ENCODE assay signal across 1 cellular context in the genomic region with DNA sequence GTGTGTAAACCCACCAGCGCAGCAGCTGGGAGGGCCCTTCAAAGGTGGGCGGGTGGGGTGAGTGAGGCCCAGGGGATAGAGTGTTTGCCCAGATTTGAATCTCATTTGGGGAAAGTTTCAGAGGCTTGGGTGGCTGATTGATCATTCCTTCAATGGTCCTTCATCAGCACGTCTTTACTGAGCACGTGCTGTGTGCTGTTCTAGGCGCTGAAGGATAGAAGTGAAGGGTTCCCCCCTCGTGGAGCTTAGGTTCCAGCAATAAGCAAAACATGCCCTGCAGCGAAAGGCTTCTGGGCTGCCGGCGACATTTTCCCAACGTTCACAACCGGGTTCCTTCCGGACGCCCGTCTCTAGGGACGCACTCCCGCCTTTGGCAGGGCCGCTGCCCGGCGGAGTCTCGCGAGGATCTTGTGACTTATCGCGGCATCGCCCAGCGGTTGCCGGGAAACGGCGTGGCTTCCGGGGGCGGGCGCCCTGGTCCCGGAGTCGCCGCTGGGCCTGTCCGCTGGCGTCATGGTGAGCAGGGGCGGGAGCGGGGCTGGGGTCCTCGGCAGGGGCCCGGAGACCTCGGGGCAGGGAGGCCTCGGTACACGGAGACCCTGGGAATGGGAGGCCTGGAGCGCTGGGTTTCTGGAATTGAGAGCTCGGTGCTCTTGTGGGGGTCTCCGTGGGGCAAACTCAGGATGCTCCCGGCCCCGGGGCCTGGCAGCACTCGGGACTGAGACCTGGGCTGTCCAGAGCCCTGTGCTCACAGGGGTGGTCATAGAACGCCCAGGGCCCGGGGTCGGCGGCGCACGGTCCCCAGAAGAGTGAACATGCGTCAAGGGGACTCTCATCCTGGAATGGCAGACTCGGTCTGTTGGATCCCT.
TF ChIP-seq lines count a peak whose summit lies in the region.

No MANE protein-coding gene starts in this region.

TF ChIP-seq in HEK293, 187 proteins besides CTCF, POLR2A, EP300 and RAD21 (continued from another document and continues in another):
- TF ChIP-seq ZNF433 (tag by site-specific recombination; IDR thresholded peaks at IDR 0.05; ENCODE audit: low read depth) = no peak
- no peak for TF ChIP-seq ZSCAN23 (tag by site-specific recombination; IDR thresholded peaks at IDR 0.05)
- TF ChIP-seq ZBTB1 (tag by site-specific recombination; IDR thresholded peaks at IDR 0.05) = no peak
- TF ChIP-seq ZNF140 (tag by site-specific recombination; IDR thresholded peaks at IDR 0.05) = no peak
- TF ChIP-seq, protein P1, sequence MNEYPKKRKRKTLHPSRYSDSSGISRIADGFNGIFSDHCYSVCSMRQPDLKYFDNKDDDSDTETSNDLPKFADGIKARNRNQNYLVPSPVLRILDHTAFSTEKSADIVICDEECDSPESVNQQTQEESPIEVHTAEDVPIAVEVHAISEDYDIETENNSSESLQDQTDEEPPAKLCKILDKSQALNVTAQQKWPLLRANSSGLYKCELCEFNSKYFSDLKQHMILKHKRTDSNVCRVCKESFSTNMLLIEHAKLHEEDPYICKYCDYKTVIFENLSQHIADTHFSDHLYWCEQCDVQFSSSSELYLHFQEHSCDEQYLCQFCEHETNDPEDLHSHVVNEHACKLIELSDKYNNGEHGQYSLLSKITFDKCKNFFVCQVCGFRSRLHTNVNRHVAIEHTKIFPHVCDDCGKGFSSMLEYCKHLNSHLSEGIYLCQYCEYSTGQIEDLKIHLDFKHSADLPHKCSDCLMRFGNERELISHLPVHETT (tag by site-specific recombination; IDR thresholded peaks at IDR 0.05) = no peak
- TF ChIP-seq, protein P2, sequence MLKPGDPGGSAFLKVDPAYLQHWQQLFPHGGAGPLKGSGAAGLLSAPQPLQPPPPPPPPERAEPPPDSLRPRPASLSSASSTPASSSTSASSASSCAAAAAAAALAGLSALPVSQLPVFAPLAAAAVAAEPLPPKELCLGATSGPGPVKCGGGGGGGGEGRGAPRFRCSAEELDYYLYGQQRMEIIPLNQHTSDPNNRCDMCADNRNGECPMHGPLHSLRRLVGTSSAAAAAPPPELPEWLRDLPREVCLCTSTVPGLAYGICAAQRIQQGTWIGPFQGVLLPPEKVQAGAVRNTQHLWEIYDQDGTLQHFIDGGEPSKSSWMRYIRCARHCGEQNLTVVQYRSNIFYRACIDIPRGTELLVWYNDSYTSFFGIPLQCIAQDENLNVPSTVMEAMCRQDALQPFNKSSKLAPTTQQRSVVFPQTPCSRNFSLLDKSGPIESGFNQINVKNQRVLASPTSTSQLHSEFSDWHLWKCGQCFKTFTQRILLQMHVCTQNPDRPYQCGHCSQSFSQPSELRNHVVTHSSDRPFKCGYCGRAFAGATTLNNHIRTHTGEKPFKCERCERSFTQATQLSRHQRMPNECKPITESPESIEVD (tag by site-specific recombination; IDR thresholded peaks at IDR 0.05) = no peak
- TF ChIP-seq YY2 (tag by site-specific recombination; IDR thresholded peaks at IDR 0.05) = peak; percentile 19; the same call in 1 of the 2 replicates
- peak; percentile 96 for TF ChIP-seq ZSCAN30 (tag by site-specific recombination; IDR thresholded peaks at IDR 0.05)
- TF ChIP-seq SP3 (tag by site-specific recombination; IDR thresholded peaks at IDR 0.05) = no peak
- no peak for TF ChIP-seq ZNF169 (tag by site-specific recombination; IDR thresholded peaks at IDR 0.05)
- TF ChIP-seq, protein P3, sequence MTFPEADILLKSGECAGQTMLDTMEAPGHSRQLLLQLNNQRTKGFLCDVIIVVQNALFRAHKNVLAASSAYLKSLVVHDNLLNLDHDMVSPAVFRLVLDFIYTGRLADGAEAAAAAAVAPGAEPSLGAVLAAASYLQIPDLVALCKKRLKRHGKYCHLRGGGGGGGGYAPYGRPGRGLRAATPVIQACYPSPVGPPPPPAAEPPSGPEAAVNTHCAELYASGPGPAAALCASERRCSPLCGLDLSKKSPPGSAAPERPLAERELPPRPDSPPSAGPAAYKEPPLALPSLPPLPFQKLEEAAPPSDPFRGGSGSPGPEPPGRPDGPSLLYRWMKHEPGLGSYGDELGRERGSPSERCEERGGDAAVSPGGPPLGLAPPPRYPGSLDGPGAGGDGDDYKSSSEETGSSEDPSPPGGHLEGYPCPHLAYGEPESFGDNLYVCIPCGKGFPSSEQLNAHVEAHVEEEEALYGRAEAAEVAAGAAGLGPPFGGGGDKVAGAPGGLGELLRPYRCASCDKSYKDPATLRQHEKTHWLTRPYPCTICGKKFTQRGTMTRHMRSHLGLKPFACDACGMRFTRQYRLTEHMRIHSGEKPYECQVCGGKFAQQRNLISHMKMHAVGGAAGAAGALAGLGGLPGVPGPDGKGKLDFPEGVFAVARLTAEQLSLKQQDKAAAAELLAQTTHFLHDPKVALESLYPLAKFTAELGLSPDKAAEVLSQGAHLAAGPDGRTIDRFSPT (tag by site-specific recombination; IDR thresholded peaks at IDR 0.05) = no peak; the same call in 1 of the 2 replicates
- peak; percentile 34; the same call in 1 of the 2 replicates for TF ChIP-seq ZBTB17 (tag by site-specific recombination; IDR thresholded peaks at IDR 0.05)
- TF ChIP-seq ZNF664 (tag by site-specific recombination; IDR thresholded peaks at IDR 0.05) = peak; percentile 75; the same call in 1 of the 2 replicates
- TF ChIP-seq ZFP37 (tag by site-specific recombination; IDR thresholded peaks at IDR 0.05) = no peak
- no peak for TF ChIP-seq HOXD13 (CRISPR knock-in tag; IDR thresholded peaks at IDR 0.05; ENCODE audit: borderline replicate concordance)
- TF ChIP-seq, protein P4, sequence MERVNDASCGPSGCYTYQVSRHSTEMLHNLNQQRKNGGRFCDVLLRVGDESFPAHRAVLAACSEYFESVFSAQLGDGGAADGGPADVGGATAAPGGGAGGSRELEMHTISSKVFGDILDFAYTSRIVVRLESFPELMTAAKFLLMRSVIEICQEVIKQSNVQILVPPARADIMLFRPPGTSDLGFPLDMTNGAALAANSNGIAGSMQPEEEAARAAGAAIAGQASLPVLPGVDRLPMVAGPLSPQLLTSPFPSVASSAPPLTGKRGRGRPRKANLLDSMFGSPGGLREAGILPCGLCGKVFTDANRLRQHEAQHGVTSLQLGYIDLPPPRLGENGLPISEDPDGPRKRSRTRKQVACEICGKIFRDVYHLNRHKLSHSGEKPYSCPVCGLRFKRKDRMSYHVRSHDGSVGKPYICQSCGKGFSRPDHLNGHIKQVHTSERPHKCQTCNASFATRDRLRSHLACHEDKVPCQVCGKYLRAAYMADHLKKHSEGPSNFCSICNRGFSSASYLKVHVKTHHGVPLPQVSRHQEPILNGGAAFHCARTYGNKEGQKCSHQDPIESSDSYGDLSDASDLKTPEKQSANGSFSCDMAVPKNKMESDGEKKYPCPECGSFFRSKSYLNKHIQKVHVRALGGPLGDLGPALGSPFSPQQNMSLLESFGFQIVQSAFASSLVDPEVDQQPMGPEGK (tag by site-specific recombination; IDR thresholded peaks at IDR 0.05) = peak; percentile 80
- TF ChIP-seq, protein P5, sequence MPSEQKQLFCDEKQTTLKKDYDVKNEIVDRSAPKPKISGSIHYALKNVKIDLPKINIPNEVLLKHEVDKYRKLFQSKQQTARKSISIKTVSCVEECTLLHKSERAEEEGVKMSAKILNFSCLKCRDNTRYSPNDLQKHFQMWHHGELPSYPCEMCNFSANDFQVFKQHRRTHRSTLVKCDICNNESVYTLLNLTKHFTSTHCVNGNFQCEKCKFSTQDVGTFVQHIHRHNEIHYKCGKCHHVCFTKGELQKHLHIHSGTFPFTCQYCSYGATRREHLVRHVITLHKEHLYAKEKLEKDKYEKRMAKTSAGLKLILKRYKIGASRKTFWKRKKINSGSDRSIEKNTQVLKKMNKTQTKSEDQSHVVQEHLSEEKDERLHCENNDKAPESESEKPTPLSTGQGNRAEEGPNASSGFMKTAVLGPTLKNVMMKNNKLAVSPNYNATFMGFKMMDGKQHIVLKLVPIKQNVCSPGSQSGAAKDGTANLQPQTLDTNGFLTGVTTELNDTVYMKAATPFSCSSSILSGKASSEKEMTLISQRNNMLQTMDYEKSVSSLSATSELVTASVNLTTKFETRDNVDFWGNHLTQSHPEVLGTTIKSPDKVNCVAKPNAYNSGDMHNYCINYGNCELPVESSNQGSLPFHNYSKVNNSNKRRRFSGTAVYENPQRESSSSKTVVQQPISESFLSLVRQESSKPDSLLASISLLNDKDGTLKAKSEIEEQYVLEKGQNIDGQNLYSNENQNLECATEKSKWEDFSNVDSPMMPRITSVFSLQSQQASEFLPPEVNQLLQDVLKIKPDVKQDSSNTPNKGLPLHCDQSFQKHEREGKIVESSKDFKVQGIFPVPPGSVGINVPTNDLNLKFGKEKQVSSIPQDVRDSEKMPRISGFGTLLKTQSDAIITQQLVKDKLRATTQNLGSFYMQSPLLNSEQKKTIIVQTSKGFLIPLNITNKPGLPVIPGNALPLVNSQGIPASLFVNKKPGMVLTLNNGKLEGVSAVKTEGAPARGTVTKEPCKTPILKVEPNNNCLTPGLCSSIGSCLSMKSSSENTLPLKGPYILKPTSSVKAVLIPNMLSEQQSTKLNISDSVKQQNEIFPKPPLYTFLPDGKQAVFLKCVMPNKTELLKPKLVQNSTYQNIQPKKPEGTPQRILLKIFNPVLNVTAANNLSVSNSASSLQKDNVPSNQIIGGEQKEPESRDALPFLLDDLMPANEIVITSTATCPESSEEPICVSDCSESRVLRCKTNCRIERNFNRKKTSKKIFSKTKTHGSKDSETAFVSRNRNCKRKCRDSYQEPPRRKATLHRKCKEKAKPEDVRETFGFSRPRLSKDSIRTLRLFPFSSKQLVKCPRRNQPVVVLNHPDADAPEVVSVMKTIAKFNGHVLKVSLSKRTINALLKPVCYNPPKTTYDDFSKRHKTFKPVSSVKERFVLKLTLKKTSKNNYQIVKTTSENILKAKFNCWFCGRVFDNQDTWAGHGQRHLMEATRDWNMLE (tag by site-specific recombination; conservative IDR thresholded peaks at IDR 0.05; ENCODE audit: low read depth) = 0 out of 2 replicates have a peak, but pooled peaks have one; percentile 28
- TF ChIP-seq ZNF658 (tag by site-specific recombination; IDR thresholded peaks at IDR 0.05) = no peak
- no peak for TF ChIP-seq OVOL3 (tag by site-specific recombination; IDR thresholded peaks at IDR 0.05)
- TF ChIP-seq, protein P6, sequence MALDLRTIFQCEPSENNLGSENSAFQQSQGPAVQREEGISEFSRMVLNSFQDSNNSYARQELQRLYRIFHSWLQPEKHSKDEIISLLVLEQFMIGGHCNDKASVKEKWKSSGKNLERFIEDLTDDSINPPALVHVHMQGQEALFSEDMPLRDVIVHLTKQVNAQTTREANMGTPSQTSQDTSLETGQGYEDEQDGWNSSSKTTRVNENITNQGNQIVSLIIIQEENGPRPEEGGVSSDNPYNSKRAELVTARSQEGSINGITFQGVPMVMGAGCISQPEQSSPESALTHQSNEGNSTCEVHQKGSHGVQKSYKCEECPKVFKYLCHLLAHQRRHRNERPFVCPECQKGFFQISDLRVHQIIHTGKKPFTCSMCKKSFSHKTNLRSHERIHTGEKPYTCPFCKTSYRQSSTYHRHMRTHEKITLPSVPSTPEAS (tag by site-specific recombination; IDR thresholded peaks at IDR 0.05) = no peak
- no peak for TF ChIP-seq ZNF621 (tag by site-specific recombination; IDR thresholded peaks at IDR 0.05)
- TF ChIP-seq ZNF792 (tag by site-specific recombination; IDR thresholded peaks at IDR 0.05) = no peak
- TF ChIP-seq ZNF394 (tag by site-specific recombination; IDR thresholded peaks at IDR 0.05; ENCODE audit: borderline replicate concordance) = no peak
- TF ChIP-seq ZNF837 (tag by site-specific recombination; IDR thresholded peaks at IDR 0.05) = no peak
- TF ChIP-seq, protein P7, sequence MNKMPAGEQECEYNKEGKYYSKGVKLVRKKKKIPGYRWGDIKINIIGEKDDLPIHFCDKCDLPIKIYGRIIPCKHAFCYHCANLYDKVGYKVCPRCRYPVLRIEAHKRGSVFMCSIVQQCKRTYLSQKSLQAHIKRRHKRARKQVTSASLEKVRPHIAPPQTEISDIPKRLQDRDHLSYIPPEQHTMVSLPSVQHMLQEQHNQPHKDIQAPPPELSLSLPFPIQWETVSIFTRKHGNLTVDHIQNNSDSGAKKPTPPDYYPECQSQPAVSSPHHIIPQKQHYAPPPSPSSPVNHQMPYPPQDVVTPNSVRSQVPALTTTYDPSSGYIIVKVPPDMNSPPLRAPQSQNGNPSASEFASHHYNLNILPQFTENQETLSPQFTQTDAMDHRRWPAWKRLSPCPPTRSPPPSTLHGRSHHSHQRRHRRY (tag by site-specific recombination; IDR thresholded peaks at IDR 0.05) = no peak
- TF ChIP-seq ZNF768 (tag by site-specific recombination; IDR thresholded peaks at IDR 0.05) = no peak
- no peak for TF ChIP-seq YY1 (tag by site-specific recombination; IDR thresholded peaks at IDR 0.05)
- no peak for TF ChIP-seq ZNF596 (tag by site-specific recombination; IDR thresholded peaks at IDR 0.05)
- TF ChIP-seq ZNF221 (tag by site-specific recombination; IDR thresholded peaks at IDR 0.05; ENCODE audit: borderline replicate concordance) = no peak
- TF ChIP-seq TCF7L2 (IDR thresholded peaks at IDR 0.05; ENCODE audit: borderline replicate concordance, low read depth, low read length) = no peak
- TF ChIP-seq ZNF133 (tag by site-specific recombination; IDR thresholded peaks at IDR 0.05) = no peak
- TF ChIP-seq KLF16 (tag by site-specific recombination; IDR thresholded peaks at IDR 0.05) = peak; percentile 94
- TF ChIP-seq, protein P8, sequence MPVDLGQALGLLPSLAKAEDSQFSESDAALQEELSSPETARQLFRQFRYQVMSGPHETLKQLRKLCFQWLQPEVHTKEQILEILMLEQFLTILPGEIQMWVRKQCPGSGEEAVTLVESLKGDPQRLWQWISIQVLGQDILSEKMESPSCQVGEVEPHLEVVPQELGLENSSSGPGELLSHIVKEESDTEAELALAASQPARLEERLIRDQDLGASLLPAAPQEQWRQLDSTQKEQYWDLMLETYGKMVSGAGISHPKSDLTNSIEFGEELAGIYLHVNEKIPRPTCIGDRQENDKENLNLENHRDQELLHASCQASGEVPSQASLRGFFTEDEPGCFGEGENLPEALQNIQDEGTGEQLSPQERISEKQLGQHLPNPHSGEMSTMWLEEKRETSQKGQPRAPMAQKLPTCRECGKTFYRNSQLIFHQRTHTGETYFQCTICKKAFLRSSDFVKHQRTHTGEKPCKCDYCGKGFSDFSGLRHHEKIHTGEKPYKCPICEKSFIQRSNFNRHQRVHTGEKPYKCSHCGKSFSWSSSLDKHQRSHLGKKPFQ (tag by site-specific recombination; IDR thresholded peaks at IDR 0.05) = no peak
- TF ChIP-seq, protein P9, sequence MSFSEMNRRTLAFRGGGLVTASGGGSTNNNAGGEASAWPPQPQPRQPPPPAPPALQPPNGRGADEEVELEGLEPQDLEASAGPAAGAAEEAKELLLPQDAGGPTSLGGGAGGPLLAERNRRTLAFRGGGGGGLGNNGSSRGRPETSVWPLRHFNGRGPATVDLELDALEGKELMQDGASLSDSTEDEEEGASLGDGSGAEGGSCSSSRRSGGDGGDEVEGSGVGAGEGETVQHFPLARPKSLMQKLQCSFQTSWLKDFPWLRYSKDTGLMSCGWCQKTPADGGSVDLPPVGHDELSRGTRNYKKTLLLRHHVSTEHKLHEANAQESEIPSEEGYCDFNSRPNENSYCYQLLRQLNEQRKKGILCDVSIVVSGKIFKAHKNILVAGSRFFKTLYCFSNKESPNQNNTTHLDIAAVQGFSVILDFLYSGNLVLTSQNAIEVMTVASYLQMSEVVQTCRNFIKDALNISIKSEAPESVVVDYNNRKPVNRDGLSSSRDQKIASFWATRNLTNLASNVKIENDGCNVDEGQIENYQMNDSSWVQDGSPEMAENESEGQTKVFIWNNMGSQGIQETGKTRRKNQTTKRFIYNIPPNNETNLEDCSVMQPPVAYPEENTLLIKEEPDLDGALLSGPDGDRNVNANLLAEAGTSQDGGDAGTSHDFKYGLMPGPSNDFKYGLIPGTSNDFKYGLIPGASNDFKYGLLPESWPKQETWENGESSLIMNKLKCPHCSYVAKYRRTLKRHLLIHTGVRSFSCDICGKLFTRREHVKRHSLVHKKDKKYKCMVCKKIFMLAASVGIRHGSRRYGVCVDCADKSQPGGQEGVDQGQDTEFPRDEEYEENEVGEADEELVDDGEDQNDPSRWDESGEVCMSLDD (tag by site-specific recombination; IDR thresholded peaks at IDR 0.05) = no peak
- TF ChIP-seq ZNF350 (tag by site-specific recombination; IDR thresholded peaks at IDR 0.05) = no peak
- no peak for TF ChIP-seq ZNF585B (tag by site-specific recombination; IDR thresholded peaks at IDR 0.05)
